Comparison of ENCODE assay signal across 18 cellular contexts in the genomic region with DNA sequence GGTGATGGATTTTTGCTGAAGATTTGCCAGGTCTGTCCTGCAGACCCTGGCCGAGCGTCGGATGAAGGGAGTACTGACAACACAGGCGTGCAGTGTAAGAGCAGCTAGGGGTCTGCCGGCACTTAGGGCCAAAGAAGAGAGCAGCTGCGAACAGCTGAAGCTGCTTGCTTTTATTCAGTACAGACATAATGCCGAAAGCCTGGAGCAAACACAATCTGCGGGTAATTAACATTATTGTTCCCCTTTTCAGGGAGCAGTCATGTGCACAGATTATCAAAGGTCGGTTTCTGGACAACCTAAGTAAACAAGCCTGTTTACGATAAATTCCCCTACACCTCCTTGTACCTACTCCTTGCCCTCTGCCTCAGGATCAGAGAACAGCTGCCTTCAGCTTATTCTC. TPM values are rescaled to one million over a fixed set of nuclear protein-coding genes. Genes with fewer than 3 reads are reported as not detected.
A peak's percentile ranks its signal among the peaks of the same experiment; 100 is the strongest.
DNase-seq lines count a peak whose midpoint lies in the region; ATAC-seq and TF ChIP-seq lines count a peak whose summit lies in the region.
"Had no signal": no experiment of that assay in that cellular context is flagged by ENCODE, and none has a peak within 500 bp of the region (broad histone marks: within the 10 kb centered on the region; RNA-seq: fewer than 3 reads in every experiment).

No MANE protein-coding gene starts in this region.

- peak overlapping the region; percentile 60; the same call in 1 of the 2 replicates for H2BK120ac ChIP-seq in IMR-90 (ENCODE audit: low read depth, low read length)

- H3K4me2 ChIP-seq in IMR-90 (ENCODE audit: low read depth, low read length): no peak overlapping the region; the same call in 1 of the 2 replicates

- H2AK9ac ChIP-seq in IMR-90 (replicated peaks; ENCODE audit: low read depth, low read length, poor library complexity): no peak overlapping the region

- H2BK20ac ChIP-seq in IMR-90 (ENCODE audit: low read depth, low read length): peak overlapping the region; percentile 48; the same call in 1 of the 2 replicates

- 0 out of 2 replicates have a peak overlapping the region, but pooled peaks have one; percentile 11 for H3K14ac ChIP-seq in IMR-90 (replicated peaks; ENCODE audit: low read depth, low read length)

- H3K4me3 ChIP-seq in Caco-2 (ENCODE audit: low read depth, low read length) (no peak overlapping the region), IMR-90 (ENCODE audit: insufficient read depth, low read depth, low read length) (no peak overlapping the region), H7 (ENCODE audit: insufficient read depth, low read depth, low read length) (no peak overlapping the region)
- H3K4me3 ChIP-seq: thoracic aorta had no signal

- H2BK5ac ChIP-seq in IMR-90 (ENCODE audit: low read depth, low read length, poor library complexity, severe bottlenecking): no peak overlapping the region

- H3K9me3 Mint-ChIP-seq in Caco-2 (ENCODE audit: unreplicated experiment): no peaks in the 10 kb centered on the region
- H3K9me3 Mint-ChIP-seq in nephron progenitor cell: no peaks in the 10 kb centered on the region
- H3K9me3 Mint-ChIP-seq: activated CD4-positive, alpha-beta memory T cell treated with anti-CD3 and anti-CD28 coated beads, Interleukin-2, amount 10 ng/mL, durations not matched to agents 7 days and 5 days; memory B cell had no signal

- H3K9me3 ChIP-seq in Caco-2 (no peaks in the 10 kb centered on the region), IMR-90 (ENCODE audit: control insufficient read depth, insufficient read depth, low read length) (no peaks in the 10 kb centered on the region)
- H3K9me3 ChIP-seq: thoracic aorta had no signal

- POLR2A ChIA-PET in Caco-2 (lab: Charles Lee): interaction anchor here (0.6 kb wide), 1 partner anchor 110 kb away, joined by 5 read pairs; no protein-coding TSS in a partner anchor
- POLR2A ChIA-PET in IMR-90 (lab: Charles Lee; ENCODE audit: unreplicated experiment): no interaction called here

- TF ChIP-seq CTCF in Caco-2 (IDR thresholded peaks at IDR 0.05; ENCODE audit: insufficient read depth in 1 of 2, low read depth in 1 of 2, low read length in 1 of 2, severe bottlenecking in 1 of 2, unreplicated experiment in 1 of 2) (no peak), IMR-90 (conservative IDR thresholded peaks at IDR 0.05; ENCODE audit: low read depth, low read length) (no peak), nephron progenitor cell (IDR thresholded peaks at IDR 0.05) (no peak)

- 39% methylated on average over 7 of the region's 10 CpGs; no CpG with 5 or more reads in 1 of the 2 experiments for WGBS in IMR-90 (ENCODE audit: extremely low coverage in 2 of 2, insufficient read length in 1 of 2), 2 experiments

- no peaks in the 10 kb centered on the region; the same call in 1 of the 2 replicates for H3K9me1 ChIP-seq in IMR-90 (ENCODE audit: insufficient read depth, low read length)

- TF ChIP-seq POLR2A in IMR-90 (IDR thresholded peaks at IDR 0.05; ENCODE audit: low read depth, low read length) (no peak), erythroblast (IDR thresholded peaks at IDR 0.05; ENCODE audit: low read length) (no peak)

- H2BK15ac ChIP-seq in IMR-90 (ENCODE audit: low read depth, low read length): no peak overlapping the region

- H3K18ac ChIP-seq in IMR-90 (ENCODE audit: low read depth, low read length): 0 out of 2 replicates have a peak overlapping the region, but pooled peaks have one; percentile 16

- intact Hi-C loops in Caco-2 (cut with micrococcal nuclease; ENCODE audit: unreplicated experiment): loop anchor here (1.0 kb wide), 2 partner anchors 9 to 60 kb away; a partner anchor contains a TSS
- intact Hi-C loops in IMR-90 (cut with micrococcal nuclease): no loop called here

- H3K27me3 Mint-ChIP-seq in Caco-2 (ENCODE audit: insufficient read depth, unreplicated experiment) (no peaks in the 10 kb centered on the region), nephron progenitor cell (ENCODE audit: low read depth, poor library complexity) (peaks cover under 1% of the 10 kb centered on the region)

- H3K4me3 Mint-ChIP-seq in Caco-2 (ENCODE audit: unreplicated experiment) (peak overlapping the region; percentile 62), nephron progenitor cell (no peak overlapping the region)
- H3K4me3 Mint-ChIP-seq: activated CD4-positive, alpha-beta memory T cell treated with anti-CD3 and anti-CD28 coated beads, Interleukin-2, amount 10 ng/mL, durations not matched to agents 7 days and 5 days; activated naive CD8-positive, alpha-beta T cell; memory B cell had no signal

- H3K27ac Mint-ChIP-seq in Caco-2 (ENCODE audit: unreplicated experiment): peak overlapping the region; percentile 88
- H3K27ac Mint-ChIP-seq in nephron progenitor cell: peak overlapping the region; percentile 52
- H3K27ac Mint-ChIP-seq: activated CD4-positive, alpha-beta memory T cell treated with anti-CD3 and anti-CD28 coated beads, Interleukin-2, amount 10 ng/mL, durations not matched to agents 7 days and 5 days; activated naive CD8-positive, alpha-beta T cell; memory B cell had no signal

- H3K36me3 Mint-ChIP-seq in Caco-2 (ENCODE audit: insufficient read depth, unreplicated experiment) (no peaks in the 10 kb centered on the region), nephron progenitor cell (ENCODE audit: low read depth) (no peaks in the 10 kb centered on the region)
- H3K36me3 Mint-ChIP-seq: activated naive CD8-positive, alpha-beta T cell; memory B cell had no signal

- H2AK5ac ChIP-seq in IMR-90 (ENCODE audit: low read depth, low read length): no peak overlapping the region

- H4K20me1 ChIP-seq in IMR-90 (ENCODE audit: insufficient read depth, low read length): no peaks in the 10 kb centered on the region

- H3K27ac ChIP-seq in IMR-90 (ENCODE audit: insufficient read depth, low read length): no peak overlapping the region
- H3K27ac ChIP-seq: thoracic aorta had no signal

- no peak overlapping the region; the same call in 1 of the 2 replicates for H4K91ac ChIP-seq in IMR-90 (ENCODE audit: insufficient read depth, low read depth, low read length)

- dilution Hi-C loops in IMR-90 (cut with HindIII; ENCODE audit: low sequenced_read_pairs, unreplicated experiment): no loop called here

- H2AFZ ChIP-seq in IMR-90 (replicated peaks; ENCODE audit: low read length, poor library complexity): peak overlapping the region; percentile 75

- H3K27me3 ChIP-seq in Caco-2 (replicated peaks; ENCODE audit: control insufficient read depth, insufficient read depth, low read length): no peaks in the 10 kb centered on the region
- no peaks in the 10 kb centered on the region for H3K27me3 ChIP-seq in IMR-90 (ENCODE audit: control insufficient read depth, insufficient read depth, low read length)
- H3K27me3 ChIP-seq in H7 (ENCODE audit: control insufficient read depth, insufficient read depth, low read length): no peaks in the 10 kb centered on the region

- no peak overlapping the region for H3K56ac ChIP-seq in IMR-90 (ENCODE audit: extremely low read depth, insufficient read depth, low read length)

- ATAC-seq in IMR-90 (ENCODE audit: low read depth) (no peak), HG02852 (IDR thresholded peaks at IDR 0.05; ENCODE audit: unreplicated experiment) (no peak)

- H3K4ac ChIP-seq in IMR-90 (ENCODE audit: low read depth, low read length): peak overlapping the region; percentile 41; the same call in 1 of the 2 replicates

- H3K23ac ChIP-seq in IMR-90 (ENCODE audit: low read depth, low read length): peak overlapping the region; percentile 71; the same call in 1 of the 2 replicates

- peak overlapping the region; percentile 24; the same call in 1 of the 2 replicates for H3K9ac ChIP-seq in IMR-90 (ENCODE audit: low read depth, low read length)

- H3K4me1 Mint-ChIP-seq in Caco-2 (ENCODE audit: low read depth, unreplicated experiment) (peaks cover 51% of the 10 kb centered on the region), nephron progenitor cell (peaks cover 69% of the 10 kb centered on the region)
- H3K4me1 Mint-ChIP-seq: activated CD4-positive, alpha-beta memory T cell treated with anti-CD3 and anti-CD28 coated beads, Interleukin-2, amount 10 ng/mL, durations not matched to agents 7 days and 5 days; memory B cell had no signal

- H3K4me1 ChIP-seq in Caco-2: peaks cover 58% of the 10 kb centered on the region
- H3K4me1 ChIP-seq in IMR-90 (ENCODE audit: control insufficient read depth, insufficient read depth, low read length): peaks cover 8% of the 10 kb centered on the region

- TF ChIP-seq RAD21 in IMR-90 (IDR thresholded peaks at IDR 0.05; ENCODE audit: low read length): no peak

- BruUV-seq in Caco-2 (replicated peaks; lab: Mats Ljungman, UMichigan) (no TSS peak), IMR-90 (replicated peaks; lab: Mats Ljungman, UMichigan) (no TSS peak)

- H3K36me3 ChIP-seq in Caco-2 (ENCODE audit: control insufficient read depth, insufficient read depth, low read length) (no peaks in the 10 kb centered on the region), IMR-90 (ENCODE audit: control insufficient read depth, insufficient read depth, low read length) (no peaks in the 10 kb centered on the region), H7 (replicated peaks; ENCODE audit: control insufficient read depth, insufficient read depth, low read length) (no peaks in the 10 kb centered on the region)
- H3K36me3 ChIP-seq: thoracic aorta had no signal

- CTCF ChIA-PET in Caco-2 (lab: Charles Lee) (interaction anchor here (0.7 to 1.0 kb wide), 2 partner anchors 39 to 450 kb away, joined by 3 read pairs; no protein-coding TSS in a partner anchor), IMR-90 (lab: Yijun Ruan, JAX) (interaction anchor here (0.6 kb wide), 1 partner anchor 23 kb away, joined by 3 read pairs; no protein-coding TSS in a partner anchor)

- peak overlapping the region; percentile 79 for H4K5ac ChIP-seq in IMR-90 (ENCODE audit: low read depth, low read length)

- peak overlapping the region; percentile 15 to 59 for H4K8ac ChIP-seq in IMR-90 (ENCODE audit: low read depth in 2 of 2, low read length in 2 of 2)

- peak; percentile 72 to 74 for DNase-seq in Caco-2
- no peak for DNase-seq in IMR-90
- DNase-seq in SW480 (ENCODE audit: low spot score): peak; percentile 68
- no peak for DNase-seq in nephron progenitor cell
- DNase-seq in erythroblast (lab: John Stamatoyannopoulos, UW): no peak
- DNase-seq in A172 (ENCODE audit: low spot score): no peak
- DNase-seq in H7: no peak
- DNase-seq: activated CD4-positive, alpha-beta memory T cell treated with anti-CD3 and anti-CD28 coated beads, Interleukin-2, amount 10 ng/mL, durations not matched to agents 7 days and 5 days; activated T-cell treated with anti-CD3 and anti-CD28 coated beads, Interleukin-2, amount 50 U/mL, for 48 hours; dermis blood vessel endothelial cell; DND-41; NCI-H510A treated with DMSO at 0.1 percent for 48 hours; stimulated activated CD4-positive, alpha-beta T cell treated with anti-CD3 and anti-CD28 coated beads, Interleukin-4, amount 100 ng/mL, for 4 hours had no signal

- in situ Hi-C loops in IMR-90 (cut with MboI; ENCODE audit: low sequenced_read_pairs): no loop called here

- no peaks in the 10 kb centered on the region for H3K79me1 ChIP-seq in IMR-90 (ENCODE audit: low read depth in 1 of 2, low read length in 2 of 2)

RNA-seq across cellular contexts. Expression of a gene that starts 12.0 kb away (rescaled TPM):
- total RNA-seq in Caco-2 (2022) (43.6 and 47.1 TPM in 2 replicates), IMR-90 (2012; rRNA removed) (0.28 and 0.36 TPM in 2 replicates)
- polyA plus RNA-seq in IMR-90 (2012; rRNA removed): 0.32 and 0.39 TPM in 2 replicates
- polyA plus RNA-seq in IMR-90 (2012; cell fraction: cytosol; rRNA removed): 0.11 and 0.41 TPM in 2 replicates
- polyA plus RNA-seq in IMR-90 (2012; cell fraction: nucleus; rRNA removed; ENCODE audit: low replicate concordance): 0.09 and 0.17 TPM in 2 replicates
- not detected in 2 replicates for total RNA-seq in A172 (2014; rRNA removed; shearing (Covaris generic))
- total RNA-seq in H7 (2014; rRNA removed; shearing (Covaris generic)): not detected in 2 replicates
- total RNA-seq: activated CD4-positive, alpha-beta memory T cell treated with anti-CD3 and anti-CD28 coated beads, Interleukin-2, amount 10 ng/mL, durations not matched to agents 7 days and 5 days had no signal

RNA-seq across cellular contexts. Expression of a gene that starts 17.3 kb away (rescaled TPM):
- total RNA-seq in Caco-2 (2022): not detected in 2 replicates
- total RNA-seq in IMR-90 (2012; rRNA removed): not detected in 2 replicates
- polyA plus RNA-seq in IMR-90 (2012; rRNA removed): 0.15 TPM in 1 of 2 replicates, not detected in the other
- polyA plus RNA-seq in IMR-90 (2012; cell fraction: cytosol; rRNA removed): 0.08 and 0.16 TPM in 2 replicates
- 0.09 TPM in 1 of 2 replicates, not detected in the other for polyA plus RNA-seq in IMR-90 (2012; cell fraction: nucleus; rRNA removed; ENCODE audit: low replicate concordance)
- total RNA-seq in A172 (2014; rRNA removed; shearing (Covaris generic)): not detected in 2 replicates
- not detected in 2 replicates for total RNA-seq in H7 (2014; rRNA removed; shearing (Covaris generic))
- total RNA-seq: activated CD4-positive, alpha-beta memory T cell treated with anti-CD3 and anti-CD28 coated beads, Interleukin-2, amount 10 ng/mL, durations not matched to agents 7 days and 5 days; dermis blood vessel endothelial cell; thoracic aorta had no signal
- polyA plus RNA-seq: esophagus had no signal

RNA-seq across cellular contexts. Expression of a gene that starts 34.7 kb away (rescaled TPM):
- total RNA-seq in Caco-2 (2022) (not detected in 2 replicates), IMR-90 (2012; rRNA removed) (not detected in 2 replicates)
- not detected in 2 replicates for polyA plus RNA-seq in IMR-90 (2012; rRNA removed)
- not detected in 2 replicates for polyA plus RNA-seq in IMR-90 (2012; cell fraction: cytosol; rRNA removed)
- polyA plus RNA-seq in IMR-90 (2012; cell fraction: nucleus; rRNA removed; ENCODE audit: low replicate concordance): not detected in 2 replicates
- total RNA-seq in A172 (2014; rRNA removed; shearing (Covaris generic)): not detected in 2 replicates
- not detected in 2 replicates for total RNA-seq in H7 (2014; rRNA removed; shearing (Covaris generic))
- total RNA-seq: activated CD4-positive, alpha-beta memory T cell treated with anti-CD3 and anti-CD28 coated beads, Interleukin-2, amount 10 ng/mL, durations not matched to agents 7 days and 5 days; dermis blood vessel endothelial cell; thoracic aorta had no signal

RNA-seq across cellular contexts. Expression of a gene that starts 44.6 kb away (rescaled TPM):
- total RNA-seq in Caco-2 (2022) (not detected in 2 replicates), IMR-90 (2012; rRNA removed) (not detected in 2 replicates)
- polyA plus RNA-seq in IMR-90 (2012; rRNA removed): not detected in 2 replicates
- not detected in 2 replicates for polyA plus RNA-seq in IMR-90 (2012; cell fraction: cytosol; rRNA removed)
- not detected in 2 replicates for polyA plus RNA-seq in IMR-90 (2012; cell fraction: nucleus; rRNA removed; ENCODE audit: low replicate concordance)
- total RNA-seq in A172 (2014; rRNA removed; shearing (Covaris generic)): not detected in 2 replicates
- total RNA-seq in H7 (2014; rRNA removed; shearing (Covaris generic)): not detected in 2 replicates
- total RNA-seq: activated CD4-positive, alpha-beta memory T cell treated with anti-CD3 and anti-CD28 coated beads, Interleukin-2, amount 10 ng/mL, durations not matched to agents 7 days and 5 days; dermis blood vessel endothelial cell; thoracic aorta had no signal
- polyA plus RNA-seq: esophagus had no signal

RNA-seq across cellular contexts. Expression of a gene that starts 50.3 kb away (rescaled TPM):
- total RNA-seq in Caco-2 (2022) (not detected in 2 replicates), IMR-90 (2012; rRNA removed) (not detected in 2 replicates)
- polyA plus RNA-seq in IMR-90 (2012; rRNA removed): not detected in 2 replicates
- not detected in 2 replicates for polyA plus RNA-seq in IMR-90 (2012; cell fraction: cytosol; rRNA removed)
- not detected in 2 replicates for polyA plus RNA-seq in IMR-90 (2012; cell fraction: nucleus; rRNA removed; ENCODE audit: low replicate concordance)
- total RNA-seq in A172 (2014; rRNA removed; shearing (Covaris generic)): not detected in 2 replicates
- not detected in 2 replicates for total RNA-seq in H7 (2014; rRNA removed; shearing (Covaris generic))
- total RNA-seq: activated CD4-positive, alpha-beta memory T cell treated with anti-CD3 and anti-CD28 coated beads, Interleukin-2, amount 10 ng/mL, durations not matched to agents 7 days and 5 days; dermis blood vessel endothelial cell; thoracic aorta had no signal

Comparison
In these comparisons a context has a peak if more than half of its experiments do, and no peak if none do; other contexts are left out.
1. DNase-seq: peak in Caco-2 (2 of 2) and SW480 (single experiment); none in IMR-90 (single experiment), nephron progenitor cell (single experiment), erythroblast (0 of 2), A172 (single experiment) and H7 (single experiment).
2. RNA of a gene that starts 12.0 kb away (total RNA-seq): 43.6 to 47.1 TPM in Caco-2; 0.28 to 0.36 TPM in IMR-90, not detected in A172 and not detected in H7; every median in the first group is over 10 times any median in the second.